Comparison of ENCODE assay signal across 9 cellular contexts in genomic region chr1:25148673-25149300, GRCh38.
DNase-seq lines count a peak whose midpoint lies in the region; ATAC-seq and TF ChIP-seq lines count a peak whose summit lies in the region.
"Had no signal": no experiment of that assay in that cellular context is flagged by ENCODE, and none has a peak within 500 bp of the region (broad histone marks: within the 10 kb centered on the region; RNA-seq: fewer than 3 reads in every experiment).

No MANE protein-coding gene starts in this region.

- intact Hi-C loops in mammary epithelial cell (cut with micrococcal nuclease) (loop anchor here (1.0 kb wide), 1 partner anchor 57 kb away; no protein-coding TSS in a partner anchor), thyroid gland (cut with DNase I) (no loop called here)

- H3K79me2 ChIP-seq in mammary epithelial cell (ENCODE audit: insufficient read depth, low read length) = no peaks in the 10 kb centered on the region
- H3K79me2 ChIP-seq in osteoblast (ENCODE audit: insufficient read depth, low read length) = no peaks in the 10 kb centered on the region

- peak; percentile 27 for DNase-seq in activated CD4-positive, alpha-beta T cell treated with anti-CD3 and anti-CD28 coated beads for 48 hours
- no peak for DNase-seq in activated CD4-positive, alpha-beta T cell treated with anti-CD3 and anti-CD28 coated beads, Interleukin-2, amount 50 U/mL, for 1 hour
- DNase-seq in NOMO-1 (lab: John Stamatoyannopoulos, UW; ENCODE audit: unreplicated experiment in 2 of 2) = peak; percentile 20 to 66
- peak; percentile 24 for DNase-seq in mammary epithelial cell
- DNase-seq in osteoblast (ENCODE audit: insufficient read length, low spot score, missing footprints) = no peak
- DNase-seq in thyroid gland = no peak

- no peak overlapping the region for H3K9ac ChIP-seq in mammary epithelial cell (ENCODE audit: insufficient read depth, low read length)

- no peak overlapping the region for H2AFZ ChIP-seq in mammary epithelial cell (ENCODE audit: low read depth, low read length)
- no peak overlapping the region for H2AFZ ChIP-seq in osteoblast (ENCODE audit: low read length)

- dilution Hi-C loops in mammary epithelial cell (cut with HindIII; ENCODE audit: low sequenced_read_pairs) = no loop called here

- BruUV-seq in mammary epithelial cell (replicated peaks; lab: Mats Ljungman, UMichigan) = no TSS peak

- H4K20me1 ChIP-seq in mammary epithelial cell (ENCODE audit: insufficient read depth, low read length) (no peaks in the 10 kb centered on the region), osteoblast (ENCODE audit: insufficient read depth, low read length) (no peaks in the 10 kb centered on the region)

- H3K4me2 ChIP-seq in mammary epithelial cell (ENCODE audit: insufficient read depth, low read depth, low read length) = no peak overlapping the region
- H3K4me2 ChIP-seq in osteoblast (ENCODE audit: insufficient read depth, low read length) = no peak overlapping the region

- in situ Hi-C loops in mammary epithelial cell (cut with MboI; ENCODE audit: low sequenced_read_pairs in 2 of 2) = no loop called here

- H3K4me3 ChIP-seq in mammary epithelial cell (replicated peaks in 1 of 3; ENCODE audit: insufficient read depth in 1 of 3, low read depth in 2 of 3, low read length in 3 of 3) (no peak overlapping the region), osteoblast (ENCODE audit: insufficient read depth, low read length) (no peak overlapping the region), thyroid gland (replicated peaks in 1 of 3) (no peak overlapping the region)

- H3K27ac ChIP-seq in mammary epithelial cell (ENCODE audit: insufficient read depth, low read depth, low read length) (no peak overlapping the region), osteoblast (ENCODE audit: low read depth, low read length) (no peak overlapping the region), thyroid gland (no peak overlapping the region)

- H3K27me3 ChIP-seq in mammary epithelial cell (ENCODE audit: insufficient read depth, low read length) (no peaks in the 10 kb centered on the region), osteoblast (ENCODE audit: insufficient read depth, low read length) (peaks cover 67% of the 10 kb centered on the region), thyroid gland (no peaks in the 10 kb centered on the region)

- no peak for TF ChIP-seq POLR2A in thyroid gland (IDR thresholded peaks at IDR 0.05)

- H3K36me3 ChIP-seq in mammary epithelial cell (ENCODE audit: insufficient read depth, low read length) (no peaks in the 10 kb centered on the region), osteoblast (ENCODE audit: insufficient read depth, low read length) (no peaks in the 10 kb centered on the region), thyroid gland (no peaks in the 10 kb centered on the region)

- no peaks in the 10 kb centered on the region for H3K9me3 ChIP-seq in mammary epithelial cell (replicated peaks; ENCODE audit: insufficient read depth, low read length)
- H3K9me3 ChIP-seq in osteoblast (ENCODE audit: low read depth, low read length) = no peaks in the 10 kb centered on the region
- no peaks in the 10 kb centered on the region for H3K9me3 ChIP-seq in thyroid gland

- no peak for ATAC-seq in GM18520 (IDR thresholded peaks at IDR 0.05; ENCODE audit: unreplicated experiment)
- no peak for ATAC-seq in HG03097 (IDR thresholded peaks at IDR 0.05; ENCODE audit: low FRiP score, unreplicated experiment)
- ATAC-seq: esophagus mucosa had no signal

- TF ChIP-seq CTCF in mammary epithelial cell (conservative IDR thresholded peaks at IDR 0.05 in 1 of 2, IDR thresholded peaks at IDR 0.05 in 1 of 2; ENCODE audit: extremely low read depth in 1 of 2, insufficient read depth in 1 of 2, low read depth in 1 of 2, low read length in 2 of 2) = peak; percentile 42 to 63
- TF ChIP-seq CTCF in osteoblast (IDR thresholded peaks at IDR 0.05; ENCODE audit: extremely low read depth, low read depth, low read length) = peak; percentile 66
- peak in 1 of 6 experiments; percentile 5 for TF ChIP-seq CTCF in thyroid gland (IDR thresholded peaks at IDR 0.05)

- H3K4me1 ChIP-seq in mammary epithelial cell (ENCODE audit: insufficient read depth, low read length) = peaks cover 8% of the 10 kb centered on the region
- H3K4me1 ChIP-seq in osteoblast (ENCODE audit: insufficient read depth, low read length) = no peaks in the 10 kb centered on the region
- H3K4me1 ChIP-seq in thyroid gland = peaks cover 6 to 8% of the 10 kb centered on the region in 2 donors

- CTCF ChIA-PET in mammary epithelial cell (lab: Charles Lee; ENCODE audit: low non-redundant PET) = no interaction called here

- WGBS in mammary epithelial cell (ENCODE audit: low coverage, missing lambda C conversion rate) = 26% methylated on average over 2 of the region's 2 CpGs
- 78 to 79% methylated on average over 2 of the region's 2 CpGs for WGBS in thyroid gland, 2 donors

Comparison
In these comparisons a context has a peak if more than half of its experiments do, and no peak if none do; other contexts are left out.
1. DNase-seq: peak in activated CD4-positive, alpha-beta T cell treated with anti-CD3 and anti-CD28 coated beads for 48 hours (single experiment), NOMO-1 (2 of 2) and mammary epithelial cell (single experiment); none in activated CD4-positive, alpha-beta T cell treated with anti-CD3 and anti-CD28 coated beads, Interleukin-2, amount 50 U/mL, for 1 hour (single experiment), osteoblast (single experiment) and thyroid gland (0 of 2).